10 cellular contexts compared by ENCODE assay signal in genomic region chr12:132178801-132179401, GRCh38.
DNase-seq lines count a peak whose midpoint lies in the region; ATAC-seq lines count a peak whose summit lies in the region.
"Had no signal": no experiment of that assay in that cellular context is flagged by ENCODE, and none has a peak within 500 bp of the region (broad histone marks: within the 10 kb centered on the region; RNA-seq: fewer than 3 reads in every experiment).

No MANE protein-coding gene starts in this region.

- DNase-seq in NCI-H1436 (lab: John Stamatoyannopoulos, UW) (peak; percentile 31), NCI-H1436 treated with DMSO at 0.1 percent for 48 hours (lab: John Stamatoyannopoulos, UW) (no peak), NCI-H510A (lab: John Stamatoyannopoulos, UW) (peak; percentile 34), NAMALWA (ENCODE audit: low spot score) (no peak)
- DNase-seq in activated naive CD4-positive, alpha-beta T cell treated with Interleukin-2 at 50 U/mL for 16 hours: peak; percentile 63
- peak; percentile 53 to 54 for DNase-seq in stimulated activated CD4-positive, alpha-beta T cell treated with anti-CD3 and anti-CD28 coated beads, Interleukin-2, amount 100 ng/mL, for 24 hours
- DNase-seq: ACHN, esophagus squamous epithelium had no signal

- ATAC-seq in GM21526 (IDR thresholded peaks at IDR 0.05; ENCODE audit: low FRiP score, unreplicated experiment) (no peak), GM21515 (IDR thresholded peaks at IDR 0.05; ENCODE audit: unreplicated experiment) (no peak)

Comparison
In these comparisons a context has a peak if more than half of its experiments do, and no peak if none do; other contexts are left out.
1. DNase-seq: peak in NCI-H1436 (single experiment), NCI-H510A (single experiment), activated naive CD4-positive, alpha-beta T cell treated with Interleukin-2 at 50 U/mL for 16 hours (single experiment) and stimulated activated CD4-positive, alpha-beta T cell treated with anti-CD3 and anti-CD28 coated beads, Interleukin-2, amount 100 ng/mL, for 24 hours (2 of 2); none in NCI-H1436 treated with DMSO at 0.1 percent for 48 hours (single experiment) and NAMALWA (single experiment).